ENCODE assay signal across 1 cellular context in the genomic region with DNA sequence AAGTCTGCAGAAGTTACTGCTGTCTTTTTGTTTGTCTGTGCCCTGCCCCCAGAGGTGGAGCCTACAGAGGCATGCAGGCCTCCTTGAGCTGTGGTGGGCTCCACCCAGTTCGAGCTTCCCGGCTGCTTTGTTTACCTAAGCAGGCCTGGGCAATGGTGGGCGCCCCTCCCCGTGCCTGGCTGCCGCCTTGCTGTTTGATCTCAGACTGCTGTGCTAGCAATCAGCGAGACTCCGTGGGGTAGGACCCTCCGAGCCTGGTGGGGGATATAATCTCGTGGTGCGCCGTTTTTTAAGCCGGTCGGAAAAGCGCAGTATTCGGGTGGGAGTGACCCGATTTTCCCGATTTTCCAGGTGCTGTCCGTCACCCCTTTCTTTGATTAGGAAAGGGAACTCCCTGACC.
TF ChIP-seq lines count a peak whose summit lies in the region.
"Not testable (repeated sequence)": the region's sequence is repeated elsewhere in the genome, so short reads cannot be mapped to it uniquely, and the experiment has no call there.

No MANE protein-coding gene starts in this region.

TF ChIP-seq in HepG2, 621 proteins besides CTCF, POLR2A, EP300 and RAD21 (continued from another document and continues in another):
- TF ChIP-seq SP1, SOX6, FOXA1 (IDR thresholded peaks at IDR 0.05): not testable (repeated sequence)
- TF ChIP-seq SP1 (CRISPR knock-in tag; IDR thresholded peaks at IDR 0.05) (0 out of 2 replicates have a peak, but pooled peaks have one; percentile 19), ZNF547 (CRISPR knock-in tag; IDR thresholded peaks at IDR 0.05) (0 out of 2 replicates have a peak, but pooled peaks have one; percentile 33), ZFY (CRISPR knock-in tag; IDR thresholded peaks at IDR 0.05) (peak; percentile 77), YEATS4 (CRISPR knock-in tag; IDR thresholded peaks at IDR 0.05; ENCODE audit: borderline replicate concordance) (peak; percentile 43; the same call in 1 of the 2 replicates), SOX6 (CRISPR knock-in tag; IDR thresholded peaks at IDR 0.05) (peak; percentile 32), ZMYM4 (CRISPR knock-in tag; IDR thresholded peaks at IDR 0.05) (peak; percentile 57), GABPB1 (CRISPR knock-in tag; IDR thresholded peaks at IDR 0.05) (peak; percentile 23; the same call in 1 of the 2 replicates), YY1 (IDR thresholded peaks at IDR 0.05; ENCODE audit: insufficient read depth, insufficient replicate concordance, low read depth, low read length) (peak; percentile 60), FOXA3 (CRISPR knock-in tag; IDR thresholded peaks at IDR 0.05) (peak; percentile 85), ZNF556 (CRISPR knock-in tag; IDR thresholded peaks at IDR 0.05; ENCODE audit: borderline replicate concordance) (peak; percentile 28; the same call in 1 of the 2 replicates), PITX1 (CRISPR knock-in tag; IDR thresholded peaks at IDR 0.05) (0 out of 2 replicates have a peak, but pooled peaks have one; percentile 30), NR2F1 (CRISPR knock-in tag; IDR thresholded peaks at IDR 0.05) (0 out of 4 replicates have a peak, but pooled peaks of 1 of the 2 experiments have one; percentile 8), DR1 (CRISPR knock-in tag; IDR thresholded peaks at IDR 0.05) (0 out of 2 replicates have a peak, but pooled peaks have one; percentile 25), NCOA2 (CRISPR knock-in tag; IDR thresholded peaks at IDR 0.05) (0 out of 2 replicates have a peak, but pooled peaks have one; percentile 16), ZNF292 (CRISPR knock-in tag; IDR thresholded peaks at IDR 0.05; ENCODE audit: borderline replicate concordance, low read depth) (peak; percentile 58; the same call in 1 of the 2 replicates), HIVEP1 (CRISPR knock-in tag; IDR thresholded peaks at IDR 0.05) (peak; percentile 64; the same call in 1 of the 2 replicates), ZBTB7B (CRISPR knock-in tag; IDR thresholded peaks at IDR 0.05) (peak; percentile 74), ZNF761 (CRISPR knock-in tag; conservative IDR thresholded peaks at IDR 0.05) (0 out of 2 replicates have a peak, but pooled peaks have one; percentile 28), DMAP1 (CRISPR knock-in tag; IDR thresholded peaks at IDR 0.05) (0 out of 2 replicates have a peak, but pooled peaks have one; percentile 42), RBFOX2 (IDR thresholded peaks at IDR 0.05; ENCODE audit: low read depth, low read length) (peak; percentile 33; the same call in 1 of the 2 replicates), POLR2AphosphoS5 (IDR thresholded peaks at IDR 0.05; ENCODE audit: low read depth, low read length) (peak; percentile 29; the same call in 1 of the 2 replicates), KDM5B (CRISPR knock-in tag; IDR thresholded peaks at IDR 0.05; ENCODE audit: borderline replicate concordance) (peak; percentile 26; the same call in 1 of the 2 replicates), SPEN (CRISPR knock-in tag; IDR thresholded peaks at IDR 0.05; ENCODE audit: low read depth) (peak; percentile 28; the same call in 1 of the 2 replicates), HNF4A (CRISPR knock-in tag; IDR thresholded peaks at IDR 0.05) (0 out of 2 replicates have a peak, but pooled peaks have one; percentile 13), FOXA1 (CRISPR knock-in tag; IDR thresholded peaks at IDR 0.05) (peak; percentile 91), ZNF274 (CRISPR knock-in tag; IDR thresholded peaks at IDR 0.05) (0 out of 2 replicates have a peak, but pooled peaks have one; percentile 40), ZNF768 (CRISPR knock-in tag; IDR thresholded peaks at IDR 0.05) (0 out of 2 replicates have a peak, but pooled peaks have one; percentile 49), SAP130 (CRISPR knock-in tag; IDR thresholded peaks at IDR 0.05; ENCODE audit: low read depth) (peak; percentile 45), GATAD2A (CRISPR knock-in tag; IDR thresholded peaks at IDR 0.05) (peak; percentile 37; the same call in 1 of the 2 replicates), TAF1 (CRISPR knock-in tag; IDR thresholded peaks at IDR 0.05) (peak; percentile 44; the same call in 1 of the 2 replicates), ZFX (CRISPR knock-in tag; IDR thresholded peaks at IDR 0.05; ENCODE audit: low read depth) (peak; percentile 85), ZNF605 (CRISPR knock-in tag; IDR thresholded peaks at IDR 0.05) (peak; percentile 46; the same call in 1 of the 2 replicates), ZMYM3 (CRISPR knock-in tag; IDR thresholded peaks at IDR 0.05) (0 out of 2 replicates have a peak, but pooled peaks have one; percentile 30), TARDBP (CRISPR knock-in tag; IDR thresholded peaks at IDR 0.05) (peak; percentile 29; the same call in 1 of the 2 replicates), PHF8 (CRISPR knock-in tag; IDR thresholded peaks at IDR 0.05) (peak; percentile 78), KAT8 (CRISPR knock-in tag; IDR thresholded peaks at IDR 0.05) (0 out of 2 replicates have a peak, but pooled peaks have one; percentile 49), ZNF788 (CRISPR knock-in tag; IDR thresholded peaks at IDR 0.05; ENCODE audit: borderline replicate concordance) (peak; percentile 36; the same call in 1 of the 2 replicates), SALL1 (CRISPR knock-in tag; IDR thresholded peaks at IDR 0.05) (peak; percentile 64; the same call in 1 of the 2 replicates), POLR2G (IDR thresholded peaks at IDR 0.05; ENCODE audit: low read depth, low read length) (peak; percentile 54; the same call in 1 of the 2 replicates)
- TF ChIP-seq, protein P1, sequence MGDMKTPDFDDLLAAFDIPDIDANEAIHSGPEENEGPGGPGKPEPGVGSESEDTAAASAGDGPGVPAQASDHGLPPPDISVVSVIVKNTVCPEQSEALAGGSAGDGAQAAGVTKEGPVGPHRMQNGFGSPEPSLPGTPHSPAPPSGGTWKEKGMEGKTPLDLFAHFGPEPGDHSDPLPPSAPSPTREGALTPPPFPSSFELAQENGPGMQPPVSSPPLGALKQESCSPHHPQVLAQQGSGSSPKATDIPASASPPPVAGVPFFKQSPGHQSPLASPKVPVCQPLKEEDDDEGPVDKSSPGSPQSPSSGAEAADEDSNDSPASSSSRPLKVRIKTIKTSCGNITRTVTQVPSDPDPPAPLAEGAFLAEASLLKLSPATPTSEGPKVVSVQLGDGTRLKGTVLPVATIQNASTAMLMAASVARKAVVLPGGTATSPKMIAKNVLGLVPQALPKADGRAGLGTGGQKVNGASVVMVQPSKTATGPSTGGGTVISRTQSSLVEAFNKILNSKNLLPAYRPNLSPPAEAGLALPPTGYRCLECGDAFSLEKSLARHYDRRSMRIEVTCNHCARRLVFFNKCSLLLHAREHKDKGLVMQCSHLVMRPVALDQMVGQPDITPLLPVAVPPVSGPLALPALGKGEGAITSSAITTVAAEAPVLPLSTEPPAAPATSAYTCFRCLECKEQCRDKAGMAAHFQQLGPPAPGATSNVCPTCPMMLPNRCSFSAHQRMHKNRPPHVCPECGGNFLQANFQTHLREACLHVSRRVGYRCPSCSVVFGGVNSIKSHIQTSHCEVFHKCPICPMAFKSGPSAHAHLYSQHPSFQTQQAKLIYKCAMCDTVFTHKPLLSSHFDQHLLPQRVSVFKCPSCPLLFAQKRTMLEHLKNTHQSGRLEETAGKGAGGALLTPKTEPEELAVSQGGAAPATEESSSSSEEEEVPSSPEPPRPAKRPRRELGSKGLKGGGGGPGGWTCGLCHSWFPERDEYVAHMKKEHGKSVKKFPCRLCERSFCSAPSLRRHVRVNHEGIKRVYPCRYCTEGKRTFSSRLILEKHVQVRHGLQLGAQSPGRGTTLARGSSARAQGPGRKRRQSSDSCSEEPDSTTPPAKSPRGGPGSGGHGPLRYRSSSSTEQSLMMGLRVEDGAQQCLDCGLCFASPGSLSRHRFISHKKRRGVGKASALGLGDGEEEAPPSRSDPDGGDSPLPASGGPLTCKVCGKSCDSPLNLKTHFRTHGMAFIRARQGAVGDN (CRISPR knock-in tag; IDR thresholded peaks at IDR 0.05): peak; percentile 69
- TF ChIP-seq, protein P2, sequence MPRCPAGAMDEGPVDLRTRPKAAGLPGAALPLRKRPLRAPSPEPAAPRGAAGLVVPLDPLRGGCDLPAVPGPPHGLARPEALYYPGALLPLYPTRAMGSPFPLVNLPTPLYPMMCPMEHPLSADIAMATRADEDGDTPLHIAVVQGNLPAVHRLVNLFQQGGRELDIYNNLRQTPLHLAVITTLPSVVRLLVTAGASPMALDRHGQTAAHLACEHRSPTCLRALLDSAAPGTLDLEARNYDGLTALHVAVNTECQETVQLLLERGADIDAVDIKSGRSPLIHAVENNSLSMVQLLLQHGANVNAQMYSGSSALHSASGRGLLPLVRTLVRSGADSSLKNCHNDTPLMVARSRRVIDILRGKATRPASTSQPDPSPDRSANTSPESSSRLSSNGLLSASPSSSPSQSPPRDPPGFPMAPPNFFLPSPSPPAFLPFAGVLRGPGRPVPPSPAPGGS (CRISPR knock-in tag; IDR thresholded peaks at IDR 0.05): 0 out of 2 replicates have a peak, but pooled peaks have one; percentile 37
- TF ChIP-seq, protein P3, sequence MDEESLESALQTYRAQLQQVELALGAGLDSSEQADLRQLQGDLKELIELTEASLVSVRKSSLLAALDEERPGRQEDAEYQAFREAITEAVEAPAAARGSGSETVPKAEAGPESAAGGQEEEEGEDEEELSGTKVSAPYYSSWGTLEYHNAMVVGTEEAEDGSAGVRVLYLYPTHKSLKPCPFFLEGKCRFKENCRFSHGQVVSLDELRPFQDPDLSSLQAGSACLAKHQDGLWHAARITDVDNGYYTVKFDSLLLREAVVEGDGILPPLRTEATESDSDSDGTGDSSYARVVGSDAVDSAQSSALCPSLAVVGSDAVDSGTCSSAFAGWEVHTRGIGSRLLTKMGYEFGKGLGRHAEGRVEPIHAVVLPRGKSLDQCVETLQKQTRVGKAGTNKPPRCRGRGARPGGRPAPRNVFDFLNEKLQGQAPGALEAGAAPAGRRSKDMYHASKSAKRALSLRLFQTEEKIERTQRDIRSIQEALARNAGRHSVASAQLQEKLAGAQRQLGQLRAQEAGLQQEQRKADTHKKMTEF (CRISPR knock-in tag; IDR thresholded peaks at IDR 0.05): peak; percentile 53; the same call in 1 of the 2 replicates
- TF ChIP-seq, protein P4, sequence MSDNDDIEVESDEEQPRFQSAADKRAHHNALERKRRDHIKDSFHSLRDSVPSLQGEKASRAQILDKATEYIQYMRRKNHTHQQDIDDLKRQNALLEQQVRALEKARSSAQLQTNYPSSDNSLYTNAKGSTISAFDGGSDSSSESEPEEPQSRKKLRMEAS (IDR thresholded peaks at IDR 0.05): 0 out of 2 replicates have a peak, but pooled peaks have one; percentile 22
- TF ChIP-seq, protein P5, sequence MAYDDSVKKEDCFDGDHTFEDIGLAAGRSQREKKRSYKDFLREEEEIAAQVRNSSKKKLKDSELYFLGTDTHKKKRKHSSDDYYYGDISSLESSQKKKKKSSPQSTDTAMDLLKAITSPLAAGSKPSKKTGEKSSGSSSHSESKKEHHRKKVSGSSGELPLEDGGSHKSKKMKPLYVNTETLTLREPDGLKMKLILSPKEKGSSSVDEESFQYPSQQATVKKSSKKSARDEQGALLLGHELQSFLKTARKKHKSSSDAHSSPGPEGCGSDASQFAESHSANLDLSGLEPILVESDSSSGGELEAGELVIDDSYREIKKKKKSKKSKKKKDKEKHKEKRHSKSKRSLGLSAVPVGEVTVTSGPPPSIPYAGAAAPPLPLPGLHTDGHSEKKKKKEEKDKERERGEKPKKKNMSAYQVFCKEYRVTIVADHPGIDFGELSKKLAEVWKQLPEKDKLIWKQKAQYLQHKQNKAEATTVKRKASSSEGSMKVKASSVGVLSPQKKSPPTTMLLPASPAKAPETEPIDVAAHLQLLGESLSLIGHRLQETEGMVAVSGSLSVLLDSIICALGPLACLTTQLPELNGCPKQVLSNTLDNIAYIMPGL (CRISPR knock-in tag; IDR thresholded peaks at IDR 0.05; ENCODE audit: borderline replicate concordance in 1 of 2, low read depth in 1 of 2): peak in 1 of 2 experiments; percentile 31; a peak in 1 of 4 replicates
- TF ChIP-seq, protein P6, sequence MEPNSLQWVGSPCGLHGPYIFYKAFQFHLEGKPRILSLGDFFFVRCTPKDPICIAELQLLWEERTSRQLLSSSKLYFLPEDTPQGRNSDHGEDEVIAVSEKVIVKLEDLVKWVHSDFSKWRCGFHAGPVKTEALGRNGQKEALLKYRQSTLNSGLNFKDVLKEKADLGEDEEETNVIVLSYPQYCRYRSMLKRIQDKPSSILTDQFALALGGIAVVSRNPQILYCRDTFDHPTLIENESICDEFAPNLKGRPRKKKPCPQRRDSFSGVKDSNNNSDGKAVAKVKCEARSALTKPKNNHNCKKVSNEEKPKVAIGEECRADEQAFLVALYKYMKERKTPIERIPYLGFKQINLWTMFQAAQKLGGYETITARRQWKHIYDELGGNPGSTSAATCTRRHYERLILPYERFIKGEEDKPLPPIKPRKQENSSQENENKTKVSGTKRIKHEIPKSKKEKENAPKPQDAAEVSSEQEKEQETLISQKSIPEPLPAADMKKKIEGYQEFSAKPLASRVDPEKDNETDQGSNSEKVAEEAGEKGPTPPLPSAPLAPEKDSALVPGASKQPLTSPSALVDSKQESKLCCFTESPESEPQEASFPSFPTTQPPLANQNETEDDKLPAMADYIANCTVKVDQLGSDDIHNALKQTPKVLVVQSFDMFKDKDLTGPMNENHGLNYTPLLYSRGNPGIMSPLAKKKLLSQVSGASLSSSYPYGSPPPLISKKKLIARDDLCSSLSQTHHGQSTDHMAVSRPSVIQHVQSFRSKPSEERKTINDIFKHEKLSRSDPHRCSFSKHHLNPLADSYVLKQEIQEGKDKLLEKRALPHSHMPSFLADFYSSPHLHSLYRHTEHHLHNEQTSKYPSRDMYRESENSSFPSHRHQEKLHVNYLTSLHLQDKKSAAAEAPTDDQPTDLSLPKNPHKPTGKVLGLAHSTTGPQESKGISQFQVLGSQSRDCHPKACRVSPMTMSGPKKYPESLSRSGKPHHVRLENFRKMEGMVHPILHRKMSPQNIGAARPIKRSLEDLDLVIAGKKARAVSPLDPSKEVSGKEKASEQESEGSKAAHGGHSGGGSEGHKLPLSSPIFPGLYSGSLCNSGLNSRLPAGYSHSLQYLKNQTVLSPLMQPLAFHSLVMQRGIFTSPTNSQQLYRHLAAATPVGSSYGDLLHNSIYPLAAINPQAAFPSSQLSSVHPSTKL (CRISPR knock-in tag; IDR thresholded peaks at IDR 0.05): peak; percentile 56
- TF ChIP-seq, protein P7, sequence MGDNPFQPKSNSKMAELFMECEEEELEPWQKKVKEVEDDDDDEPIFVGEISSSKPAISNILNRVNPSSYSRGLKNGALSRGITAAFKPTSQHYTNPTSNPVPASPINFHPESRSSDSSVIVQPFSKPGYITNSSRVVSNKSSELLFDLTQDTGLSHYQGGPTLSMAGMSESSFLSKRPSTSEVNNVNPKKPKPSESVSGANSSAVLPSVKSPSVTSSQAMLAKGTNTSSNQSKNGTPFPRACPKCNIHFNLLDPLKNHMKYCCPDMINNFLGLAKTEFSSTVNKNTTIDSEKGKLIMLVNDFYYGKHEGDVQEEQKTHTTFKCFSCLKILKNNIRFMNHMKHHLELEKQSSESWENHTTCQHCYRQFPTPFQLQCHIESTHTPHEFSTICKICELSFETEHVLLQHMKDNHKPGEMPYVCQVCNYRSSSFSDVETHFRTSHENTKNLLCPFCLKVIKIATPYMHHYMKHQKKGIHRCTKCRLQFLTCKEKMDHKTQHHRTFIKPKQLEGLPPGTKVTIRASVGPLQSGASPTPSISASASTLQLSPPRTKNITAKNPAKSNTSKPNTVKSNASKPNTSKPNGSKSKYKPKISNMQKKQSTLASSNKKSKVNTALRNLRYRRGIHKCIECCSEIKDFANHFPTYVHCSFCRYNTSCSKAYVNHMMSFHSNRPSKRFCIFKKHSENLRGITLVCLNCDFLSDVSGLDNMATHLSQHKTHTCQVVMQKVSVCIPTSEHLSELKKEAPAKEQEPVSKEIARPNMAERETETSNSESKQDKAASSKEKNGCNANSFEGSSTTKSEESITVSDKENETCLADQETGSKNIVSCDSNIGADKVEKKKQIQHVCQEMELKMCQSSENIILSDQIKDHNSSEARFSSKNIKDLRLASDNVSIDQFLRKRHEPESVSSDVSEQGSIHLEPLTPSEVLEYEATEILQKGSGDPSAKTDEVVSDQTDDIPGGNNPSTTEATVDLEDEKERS (CRISPR knock-in tag; IDR thresholded peaks at IDR 0.05): 0 out of 2 replicates have a peak, but pooled peaks have one; percentile 40
